ENCODE assay signal across 22 cellular contexts in the genomic region with DNA sequence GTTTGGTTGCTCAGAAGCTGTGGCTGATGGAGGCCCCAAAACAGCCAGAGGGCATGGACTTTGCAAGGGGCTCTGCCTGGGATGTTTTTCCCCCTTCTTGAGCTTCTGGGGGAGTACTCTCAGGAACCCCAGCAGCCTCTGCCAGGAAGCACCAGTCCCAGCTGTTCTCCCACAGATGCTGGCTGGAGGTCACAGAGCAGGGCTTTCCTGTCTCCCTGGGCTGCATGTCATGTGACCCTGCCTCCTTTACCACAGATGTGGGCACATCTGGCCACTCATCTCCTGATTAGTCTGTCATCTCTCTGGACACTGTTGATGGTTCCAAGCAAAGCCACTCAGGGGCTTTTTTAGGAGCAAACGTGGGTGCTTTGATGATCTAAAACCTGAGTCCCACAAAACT.
"Had no signal": no experiment of that assay in that cellular context is flagged by ENCODE, and none has a peak within 500 bp of the region (broad histone marks: within the 10 kb centered on the region; RNA-seq: fewer than 3 reads in every experiment).

No MANE protein-coding gene starts in this region.

- H3K4me3 ChIP-seq: breast epithelium, esophagus muscularis mucosa, mucosa of descending colon, neural progenitor cell, pancreas, spleen, thyroid gland had no signal

- H3K36me3 ChIP-seq: breast epithelium, neural progenitor cell, pancreas had no signal

- H3K4me1 ChIP-seq: breast epithelium, pancreas had no signal

- ATAC-seq: activated CD8-positive, alpha-beta T cell treated with anti-CD3 and anti-CD28 coated beads, Interleukin-2, amount 10 ng/mL, durations not matched to agents 7 days and 5 days; activated naive CD8-positive, alpha-beta T cell treated with anti-CD3 and anti-CD28 coated beads, Interleukin-2, amount 50 U/mL, for 24 hours; mucosa of descending colon; naive thymus-derived CD4-positive, alpha-beta T cell; pancreas; sciatic nerve; stimulated activated memory B cell treated with anti-CD40 and anti-IgM and Interleukin-4, amounts not matched to agents 10 μg/mL and 1 μg/mL and 100 μg/mL, for 72 hours had no signal

- DNase-seq: activated CD4-positive, alpha-beta T cell treated with anti-CD3 and anti-CD28 coated beads, Interleukin-2, amount 10 ng/mL, durations not matched to agents 7 days and 5 days; activated CD8-positive, alpha-beta memory T cell treated with anti-CD3 and anti-CD28 coated beads, Interleukin-2, amount 50 U/mL, for 4 hours; activated CD8-positive, alpha-beta T cell treated with anti-CD3 and anti-CD28 coated beads, Interleukin-2, amount 10 ng/mL, durations not matched to agents 7 days and 5 days; activated effector memory CD4-positive, alpha-beta T cell treated with Interleukin-2 at 50 U/mL for 16 hours; activated naive CD4-positive, alpha-beta T cell treated with anti-CD3 and anti-CD28 coated beads, Interleukin-2, amount 10 ng/mL, durations not matched to agents 7 days and 5 days; activated naive CD8-positive, alpha-beta T cell treated with anti-CD3 and anti-CD28 coated beads, Interleukin-2, amount 50 U/mL, for 24 hours; activated T-cell treated with anti-CD3 and anti-CD28 coated beads, Interleukin-2, amount 50 U/mL, for 48 hours; cerebellar nuclear complex; effector CD4-positive, alpha-beta T cell; naive thymus-derived CD4-positive, alpha-beta T cell; spleen; stimulated activated CD4-positive, alpha-beta T cell treated with anti-CD3 and anti-CD28 coated beads, Interleukin-4, amount 100 ng/mL, for 4 hours; T-helper 1 cell; T-helper 9 cell; thyroid gland had no signal

- H3K9me3 ChIP-seq: breast epithelium, esophagus muscularis mucosa, mucosa of descending colon, pancreas, spleen, thyroid gland had no signal

- H3K27me3 ChIP-seq: breast epithelium, esophagus muscularis mucosa, neural progenitor cell, pancreas, spleen, thyroid gland had no signal

- H3K27ac ChIP-seq: breast epithelium, esophagus muscularis mucosa, neural progenitor cell, pancreas, spleen, thyroid gland had no signal
